In genomic region chr4:99403380-99404194, GRCh38 we compare ENCODE assay signal across 9 cellular contexts. TPM values are rescaled to one million over a fixed set of nuclear protein-coding genes. Genes with fewer than 3 reads are reported as not detected.
A peak's percentile ranks its signal among the peaks of the same experiment; 100 is the strongest.
DNase-seq lines count a peak whose midpoint lies in the region; ATAC-seq and TF ChIP-seq lines count a peak whose summit lies in the region.
"Had no signal": no experiment of that assay in that cellular context is flagged by ENCODE, and none has a peak within 500 bp of the region (broad histone marks: within the 10 kb centered on the region; RNA-seq: fewer than 3 reads in every experiment).

No MANE protein-coding gene starts in this region.

- H3K4me1 Mint-ChIP-seq in GM23338 = peaks cover 19% of the 10 kb centered on the region
- peaks cover 0 to 4% (median 2%) of the 10 kb centered on the region in 4 donors for H3K4me1 Mint-ChIP-seq in CD4-positive, alpha-beta memory T cell

- H3K4me3 ChIP-seq in GM23338 (no peak overlapping the region), mesenchymal stem cell (ENCODE audit: insufficient read depth in 1 of 2, low read depth in 1 of 2, low read length in 2 of 2) (no peak overlapping the region)
- H3K4me3 ChIP-seq in CD4-positive, alpha-beta memory T cell (ENCODE audit: low read length in 2 of 2) = no peak overlapping the region

- no peak for TF ChIP-seq CTCF in GM23338 (conservative IDR thresholded peaks at IDR 0.05; ENCODE audit: low read depth in 2 of 2)

- no peak overlapping the region for H4K8ac ChIP-seq in mesenchymal stem cell (ENCODE audit: low read length)

- H2AK5ac ChIP-seq in mesenchymal stem cell (ENCODE audit: low read length, severe bottlenecking) = peak overlapping the region; percentile 99

- no peak overlapping the region for H3K4me3 Mint-ChIP-seq in GM23338
- H3K4me3 Mint-ChIP-seq in CD4-positive, alpha-beta memory T cell = no peak overlapping the region
- H3K4me3 Mint-ChIP-seq: memory B cell had no signal

- peak overlapping the region; percentile 94 for H2BK5ac ChIP-seq in mesenchymal stem cell (ENCODE audit: low read depth, low read length, poor library complexity, severe bottlenecking)

- no peaks in the 10 kb centered on the region for H3K36me3 ChIP-seq in GM23338 (ENCODE audit: insufficient read depth)
- no peaks in the 10 kb centered on the region for H3K36me3 ChIP-seq in mesenchymal stem cell (ENCODE audit: control insufficient read depth in 1 of 2, insufficient read depth in 2 of 2, low read depth in 1 of 2, low read length in 2 of 2)
- H3K36me3 ChIP-seq in CD4-positive, alpha-beta memory T cell (ENCODE audit: insufficient read depth, low read length) = no peaks in the 10 kb centered on the region

- CTCF ChIA-PET in CD4-positive, alpha-beta memory T cell (lab: Charles Lee; ENCODE audit: partially characterized antibody) = interaction anchor here (1.0 to 2.1 kb wide), 6 partner anchors 8 to 936 kb away, joined by 3 to 11 read pairs (median 4); partner anchors contain the start of gene METAP1

- H3K9me3 ChIP-seq in mesenchymal stem cell (ENCODE audit: control insufficient read depth, low read length) = no peaks in the 10 kb centered on the region
- no peaks in the 10 kb centered on the region for H3K9me3 ChIP-seq in CD4-positive, alpha-beta memory T cell (ENCODE audit: control insufficient read depth in 1 of 2, low read length in 2 of 2)

- H3K18ac ChIP-seq in mesenchymal stem cell (ENCODE audit: low read depth in 1 of 2, low read length in 2 of 2) = no peak overlapping the region

- peaks cover 4% of the 10 kb centered on the region for H3K27me3 Mint-ChIP-seq in GM23338 (ENCODE audit: insufficient read depth, low read depth, poor library complexity)
- peaks cover 0 to 1% of the 10 kb centered on the region in 2 donors for H3K27me3 Mint-ChIP-seq in CD4-positive, alpha-beta memory T cell
- H3K27me3 Mint-ChIP-seq: memory B cell had no signal

- H3K27ac Mint-ChIP-seq in GM23338 = no peak overlapping the region
- no peak overlapping the region for H3K27ac Mint-ChIP-seq in CD4-positive, alpha-beta memory T cell
- H3K27ac Mint-ChIP-seq: memory B cell had no signal

- H3K9me3 Mint-ChIP-seq in GM23338 = peaks cover 3% of the 10 kb centered on the region; the same call in 1 of the 3 replicates
- H3K9me3 Mint-ChIP-seq in CD4-positive, alpha-beta memory T cell = no peaks in the 10 kb centered on the region
- H3K9me3 Mint-ChIP-seq: memory B cell had no signal

- H3K14ac ChIP-seq in mesenchymal stem cell (ENCODE audit: low read length in 2 of 2) = no peak overlapping the region

- H2BK120ac ChIP-seq in mesenchymal stem cell (ENCODE audit: low read depth, low read length) = no peak overlapping the region

- H3K4ac ChIP-seq in mesenchymal stem cell (ENCODE audit: low read depth in 1 of 2, low read length in 2 of 2) = no peak overlapping the region

- no peaks in the 10 kb centered on the region for H3K79me2 ChIP-seq in GM23338 (replicated peaks; ENCODE audit: insufficient read depth)

- H3K27me3 ChIP-seq in GM23338 (ENCODE audit: insufficient read depth) (no peaks in the 10 kb centered on the region), mesenchymal stem cell (ENCODE audit: control insufficient read depth in 1 of 2, insufficient read depth in 1 of 2, low read length in 2 of 2) (no peaks in the 10 kb centered on the region)
- no peaks in the 10 kb centered on the region for H3K27me3 ChIP-seq in CD4-positive, alpha-beta memory T cell (ENCODE audit: insufficient read depth, low read length)

- ATAC-seq in GM18498 (IDR thresholded peaks at IDR 0.05; ENCODE audit: unreplicated experiment) (peak; percentile 75), GM23338 (no peak)

- H2AFZ ChIP-seq in GM23338 = peak overlapping the region; percentile 64; the same call in 1 of the 2 replicates
- H2AFZ ChIP-seq in mesenchymal stem cell (ENCODE audit: low read depth, low read length) = no peak overlapping the region

- no peak overlapping the region for H3K23ac ChIP-seq in mesenchymal stem cell (ENCODE audit: low read length in 2 of 2)

- H3K9me2 ChIP-seq in GM23338 (ENCODE audit: insufficient read depth) = no peaks in the 10 kb centered on the region; the same call in 1 of the 2 replicates

- DNase-seq in GM23338 (ENCODE audit: low spot score) (no peak), SW480 (ENCODE audit: low spot score) (peak; percentile 13), mesenchymal stem cell (no peak), COLO668 (lab: John Stamatoyannopoulos, UW; ENCODE audit: unreplicated experiment) (no peak), inferior parietal cortex (ENCODE audit: extremely low spot score) (no peak), RKO (ENCODE audit: low spot score) (no peak)
- no peak for DNase-seq in CD4-positive, alpha-beta memory T cell

- 93% methylated on average over 4 of the region's 5 CpGs for WGBS in mesenchymal stem cell

- H3K4me2 ChIP-seq in GM23338 (0 out of 2 replicates have a peak overlapping the region, but pooled peaks have one; percentile 34), mesenchymal stem cell (ENCODE audit: low read length, poor library complexity, severe bottlenecking) (peak overlapping the region; percentile 52)

- H3K79me1 ChIP-seq in mesenchymal stem cell (replicated peaks; ENCODE audit: low read length, poor library complexity, severe bottlenecking) = no peaks in the 10 kb centered on the region

- H3K9ac ChIP-seq in mesenchymal stem cell (ENCODE audit: low read length) = peak overlapping the region; percentile 80

- intact Hi-C loops in CD4-positive, alpha-beta memory T cell (cut with micrococcal nuclease) = loop anchor here (5.0 kb wide), 1 partner anchor 1141 kb away; the partner anchor contains the start of gene RAP1GDS1

- H4K20me1 ChIP-seq in GM23338 (replicated peaks; ENCODE audit: insufficient read depth) = no peaks in the 10 kb centered on the region

- H4K91ac ChIP-seq in mesenchymal stem cell (ENCODE audit: low read length) = no peak overlapping the region

- H2BK15ac ChIP-seq in mesenchymal stem cell (ENCODE audit: low read depth, poor library complexity, severe bottlenecking) = no peak overlapping the region

- no peak overlapping the region for H2BK12ac ChIP-seq in mesenchymal stem cell (ENCODE audit: low read length in 2 of 2)

- H3K27ac ChIP-seq in GM23338 (ENCODE audit: low read depth) (no peak overlapping the region), mesenchymal stem cell (ENCODE audit: low read length, poor library complexity, severe bottlenecking) (peak overlapping the region; percentile 98)
- no peak overlapping the region for H3K27ac ChIP-seq in CD4-positive, alpha-beta memory T cell (ENCODE audit: low read depth, low read length)

- POLR2A ChIA-PET in CD4-positive, alpha-beta memory T cell (lab: Charles Lee; ENCODE audit: partially characterized antibody) = interaction anchor here (0.6 kb wide), 1 partner anchor 408 kb away, joined by 3 read pairs; the partner anchor contains the start of gene METAP1

- H3F3A ChIP-seq in GM23338 (replicated peaks; ENCODE audit: low read depth) = no peaks in the 10 kb centered on the region

- H3K4me1 ChIP-seq in GM23338 (ENCODE audit: insufficient read depth) (peaks cover 17% of the 10 kb centered on the region), mesenchymal stem cell (ENCODE audit: control insufficient read depth, insufficient read depth, low read depth, low read length) (peaks cover 4% of the 10 kb centered on the region)
- no peaks in the 10 kb centered on the region for H3K4me1 ChIP-seq in CD4-positive, alpha-beta memory T cell (ENCODE audit: insufficient read depth, low read length)

- no peaks in the 10 kb centered on the region for H3K36me3 Mint-ChIP-seq in GM23338 (ENCODE audit: low read depth)
- H3K36me3 Mint-ChIP-seq in CD4-positive, alpha-beta memory T cell = no peaks in the 10 kb centered on the region
- H3K36me3 Mint-ChIP-seq: memory B cell had no signal

TF ChIP-seq in GM23338, 12 proteins besides CTCF, POLR2A, EP300 and RAD21:
- TF ChIP-seq STAT1 (IDR thresholded peaks at IDR 0.05; ENCODE audit: unreplicated experiment) = no peak
TF ChIP-seq in GM23338: peak in this region for 0.

RNA-seq across cellular contexts. Expression of gene ADH7, which starts 31.6 kb away (rescaled TPM):
- total RNA-seq in GM23338 (2014; rRNA removed; shearing (Covaris generic)) = not detected in 2 replicates
- not detected in 2 replicates for polyA plus RNA-seq in GM23338 (2016; fragmentation: Nextera tagmentation; extraction: Ambion mirVana)
- polyA plus RNA-seq in mesenchymal stem cell (2013, experiment 1 of 2) = not detected
- not detected for polyA plus RNA-seq in mesenchymal stem cell (2013, experiment 2 of 2)
- total RNA-seq in CD4-positive, alpha-beta memory T cell = not detected
- polyA plus RNA-seq in CD4-positive, alpha-beta memory T cell = not detected

RNA-seq across cellular contexts. Expression of gene ADH1C, which starts 51.0 kb away (rescaled TPM):
- not detected in 2 replicates for total RNA-seq in GM23338 (2014; rRNA removed; shearing (Covaris generic))
- not detected in 2 replicates for polyA plus RNA-seq in GM23338 (2016; fragmentation: Nextera tagmentation; extraction: Ambion mirVana)
- polyA plus RNA-seq in mesenchymal stem cell (2013, experiment 1 of 2) = not detected
- not detected for polyA plus RNA-seq in mesenchymal stem cell (2013, experiment 2 of 2)
- not detected for total RNA-seq in CD4-positive, alpha-beta memory T cell
- polyA plus RNA-seq in CD4-positive, alpha-beta memory T cell = not detected
